In genomic region chr2:64819371-64819770, GRCh38 we compare ENCODE assay signal across 11 cellular contexts.
DNase-seq lines count a peak whose midpoint lies in the region; ATAC-seq and TF ChIP-seq lines count a peak whose summit lies in the region.
"Had no signal": no experiment of that assay in that cellular context is flagged by ENCODE, and none has a peak within 500 bp of the region (broad histone marks: within the 10 kb centered on the region; RNA-seq: fewer than 3 reads in every experiment).

No MANE protein-coding gene starts in this region.

- CTCF ChIA-PET in CD4-positive, alpha-beta T cell (lab: Charles Lee): interaction anchor here (1.2 to 1.7 kb wide), 3 partner anchors 68 to 173 kb away, joined by 3 to 5 read pairs (median 4); partner anchors contain the start of gene SERTAD2

- H3K9me3 ChIP-seq in CD4-positive, alpha-beta T cell (ENCODE audit: control insufficient read depth, low read length): no peaks in the 10 kb centered on the region
- H3K9me3 ChIP-seq in lower lobe of right lung: no peaks in the 10 kb centered on the region
- H3K9me3 ChIP-seq: thyroid gland had no signal

- TF ChIP-seq CTCF in CD4-positive, alpha-beta T cell (IDR thresholded peaks at IDR 0.05): no peak
- TF ChIP-seq CTCF in NB4 (IDR thresholded peaks at IDR 0.05; ENCODE audit: low read depth, low read length) (no peak), lower lobe of right lung (IDR thresholded peaks at IDR 0.05) (no peak)

- H3K9me3 Mint-ChIP-seq in CD4-positive, alpha-beta T cell: no peaks in the 10 kb centered on the region

- no peak for DNase-seq in CD4-positive, alpha-beta T cell
- DNase-seq in NB4 (ENCODE audit: low read depth) (peak; percentile 40), lower lobe of right lung (no peak), anterior cingulate cortex (lab: John Stamatoyannopoulos, UW) (no peak), DMS53 (lab: John Stamatoyannopoulos, UW) (no peak), germinal center (ENCODE audit: low spot score) (no peak)
- DNase-seq: DMS 273 treated with DMSO at 0.1 percent for 48 hours, mammary epithelial cell, thyroid gland had no signal

- H3K27ac Mint-ChIP-seq in CD4-positive, alpha-beta T cell: peak overlapping the region; percentile 86

- H3K36me3 Mint-ChIP-seq in CD4-positive, alpha-beta T cell (ENCODE audit: low read depth): no peaks in the 10 kb centered on the region

- no peak overlapping the region for H3K4me3 ChIP-seq in NB4 (ENCODE audit: low read depth, low read length)
- no peak overlapping the region for H3K4me3 ChIP-seq in lower lobe of right lung
- H3K4me3 ChIP-seq: thyroid gland had no signal

- no peak for TF ChIP-seq POLR2A in NB4 (IDR thresholded peaks at IDR 0.05; ENCODE audit: extremely low read depth, insufficient read length)

- H3K4me1 Mint-ChIP-seq in CD4-positive, alpha-beta T cell (ENCODE audit: low read depth): peaks cover 34% of the 10 kb centered on the region

- POLR2A ChIA-PET in CD4-positive, alpha-beta T cell (lab: Charles Lee): interaction anchor here (0.6 to 4.5 kb wide), 12 partner anchors 10 to 312 kb away, joined by 3 to 33 read pairs (median 4); partner anchors contain the start of gene SERTAD2

- peak overlapping the region; percentile 53 for H3K27ac ChIP-seq in CD4-positive, alpha-beta T cell (ENCODE audit: low read depth, low read length)
- peak overlapping the region; percentile 71 for H3K27ac ChIP-seq in lower lobe of right lung
- H3K27ac ChIP-seq: thyroid gland had no signal

- H3K27me3 ChIP-seq in CD4-positive, alpha-beta T cell (ENCODE audit: control insufficient read depth, insufficient read depth, low read length): no peaks in the 10 kb centered on the region
- no peaks in the 10 kb centered on the region for H3K27me3 ChIP-seq in lower lobe of right lung (ENCODE audit: low read depth)
- H3K27me3 ChIP-seq: thyroid gland had no signal

- ATAC-seq in CD4-positive, alpha-beta T cell (ENCODE audit: poor library complexity): no peak
- ATAC-seq in GM21529 (IDR thresholded peaks at IDR 0.05; ENCODE audit: unreplicated experiment) (peak; percentile 15), lower lobe of right lung (peak; percentile 33 to 48), GM19328 (IDR thresholded peaks at IDR 0.05; ENCODE audit: unreplicated experiment) (no peak)

- H3K27me3 Mint-ChIP-seq in CD4-positive, alpha-beta T cell: no peaks in the 10 kb centered on the region

- peak overlapping the region; percentile 63 for H3K4me3 Mint-ChIP-seq in CD4-positive, alpha-beta T cell

- H3K36me3 ChIP-seq in lower lobe of right lung: no peaks in the 10 kb centered on the region
- H3K36me3 ChIP-seq: thyroid gland had no signal

- H3K4me1 ChIP-seq in lower lobe of right lung: peaks cover 10% of the 10 kb centered on the region
- H3K4me1 ChIP-seq: thyroid gland had no signal

- intact Hi-C loops in CD4-positive, alpha-beta T cell (cut with DNase I, micrococcal nuclease): loop anchor here (2.0 to 5.0 kb wide), 2 partner anchors 52 to 69 kb away; no protein-coding TSS in a partner anchor
- intact Hi-C loops in lower lobe of right lung (cut with DNase I): no loop called here

Comparison
In these comparisons a context has a peak if more than half of its experiments do, and no peak if none do; other contexts are left out.
1. ATAC-seq: peak in GM21529 (single experiment) and lower lobe of right lung (2 of 2); none in CD4-positive, alpha-beta T cell (single experiment) and GM19328 (single experiment).